Comparison of ENCODE assay signal across 19 cellular contexts in the genomic region with DNA sequence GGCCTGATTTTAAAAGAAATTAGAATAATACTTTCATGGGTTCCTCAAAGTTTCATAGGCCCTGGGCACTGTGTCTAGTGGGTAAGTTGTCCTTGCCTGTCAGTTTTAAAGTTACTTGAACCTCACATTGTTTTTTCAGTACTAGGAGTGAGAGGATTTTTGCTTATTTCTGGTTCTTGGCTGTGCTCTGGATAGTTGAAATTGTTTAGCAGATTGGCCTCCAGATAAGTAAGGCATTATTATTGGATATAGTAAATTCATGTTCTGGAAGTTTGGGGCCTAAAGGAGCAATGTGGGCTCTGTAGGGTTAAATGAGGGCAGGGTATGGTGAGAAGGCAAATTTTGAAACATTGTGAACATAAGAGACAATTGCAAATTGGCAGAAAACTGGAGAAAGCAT.
DNase-seq lines count a peak whose midpoint lies in the region; ATAC-seq, FAIRE-seq and TF ChIP-seq lines count a peak whose summit lies in the region.
"Had no signal": no experiment of that assay in that cellular context is flagged by ENCODE, and none has a peak within 500 bp of the region (broad histone marks: within the 10 kb centered on the region; RNA-seq: fewer than 3 reads in every experiment).

No MANE protein-coding gene starts in this region.

- no peaks in the 10 kb centered on the region for H3K9me3 Mint-ChIP-seq in activated T-helper 17 cell treated with anti-CD3 and anti-CD28 coated beads, Interleukin-2, amount 50 U/mL, for 72 hours
- H3K9me3 Mint-ChIP-seq in mesothelial cell of epicardium (no peaks in the 10 kb centered on the region), progenitor cell of endocrine pancreas (ENCODE audit: low read depth) (no peaks in the 10 kb centered on the region)
- H3K9me3 Mint-ChIP-seq: CD4-positive, alpha-beta memory T cell had no signal

- H3K4me1 Mint-ChIP-seq in activated T-helper 17 cell treated with anti-CD3 and anti-CD28 coated beads, Interleukin-2, amount 50 U/mL, for 72 hours: peaks cover 4% of the 10 kb centered on the region
- peaks cover 55% of the 10 kb centered on the region for H3K4me1 Mint-ChIP-seq in mesothelial cell of epicardium
- peaks cover 19% of the 10 kb centered on the region for H3K4me1 Mint-ChIP-seq in progenitor cell of endocrine pancreas (ENCODE audit: low read depth)
- H3K4me1 Mint-ChIP-seq: CD4-positive, alpha-beta memory T cell had no signal

- H3K9me2 ChIP-seq in PC-3 (replicated peaks; ENCODE audit: low read length): no peaks in the 10 kb centered on the region

- no peak overlapping the region for H3K27ac ChIP-seq in PC-3 (ENCODE audit: low read length)
- H3K27ac ChIP-seq: BLaER1, GM23248 had no signal

- TF ChIP-seq CTCF in mesothelial cell of epicardium (IDR thresholded peaks at IDR 0.05; ENCODE audit: unreplicated experiment): no peak
- TF ChIP-seq CTCF in progenitor cell of endocrine pancreas (IDR thresholded peaks at IDR 0.05; ENCODE audit: unreplicated experiment): no peak
- no peak for TF ChIP-seq CTCF in PC-3 (conservative IDR thresholded peaks at IDR 0.05; ENCODE audit: low read depth, low read length)

- DNase-seq in EL (peak; percentile 11), mesothelial cell of epicardium (ENCODE audit: low spot score in 2 of 2, unreplicated experiment in 2 of 2) (no peak), progenitor cell of endocrine pancreas (ENCODE audit: low spot score, unreplicated experiment) (no peak), HTR-8/SVneo (ENCODE audit: insufficient read length, low spot score) (no peak), PC-3 (no peak)
- DNase-seq: 8988T; CD4-positive, alpha-beta memory T cell; DMS153; DMS79 treated with DMSO at 0.1 percent for 48 hours; GM23248; IMR-90 had no signal

- no peaks in the 10 kb centered on the region for H3K9me3 ChIP-seq in PC-3 (ENCODE audit: low read length)
- H3K9me3 ChIP-seq: BLaER1, HAP-1 had no signal

- no peak overlapping the region for H3K4me3 ChIP-seq in PC-3 (ENCODE audit: low read length)
- H3K4me3 ChIP-seq: BLaER1, GM23248, HAP-1, K562 had no signal

- POLR2A ChIA-PET in PC-3 (lab: Charles Lee; ENCODE audit: unreplicated experiment): no interaction called here

- no peak for FAIRE-seq in HTR-8/SVneo (lab: Jason Lieb, UNC)
- FAIRE-seq: G401.6, GM12891, K562 had no signal

- no peaks in the 10 kb centered on the region for H3K27me3 ChIP-seq in PC-3 (ENCODE audit: low read length)
- H3K27me3 ChIP-seq: BLaER1 had no signal

- CTCF ChIA-PET in PC-3 (lab: Charles Lee): no interaction called here

- no peak for ATAC-seq in activated T-helper 17 cell treated with anti-CD3 and anti-CD28 coated beads, Interleukin-2, amount 50 U/mL, for 72 hours (replicated peaks)
- ATAC-seq in PC-3 (no peak), HG03045 (IDR thresholded peaks at IDR 0.05; ENCODE audit: unreplicated experiment) (no peak)
- ATAC-seq: K562 had no signal

- H3K27me3 Mint-ChIP-seq in activated T-helper 17 cell treated with anti-CD3 and anti-CD28 coated beads, Interleukin-2, amount 50 U/mL, for 72 hours: no peaks in the 10 kb centered on the region
- no peaks in the 10 kb centered on the region for H3K27me3 Mint-ChIP-seq in mesothelial cell of epicardium (ENCODE audit: low read depth)
- peaks cover 3% of the 10 kb centered on the region for H3K27me3 Mint-ChIP-seq in progenitor cell of endocrine pancreas
- H3K27me3 Mint-ChIP-seq: CD4-positive, alpha-beta memory T cell had no signal

- H3K9ac ChIP-seq in PC-3 (ENCODE audit: low read length): no peak overlapping the region
- H3K9ac ChIP-seq: BLaER1, GM23248 had no signal

- no peaks in the 10 kb centered on the region for H4K20me1 ChIP-seq in PC-3 (ENCODE audit: low read length)
- H4K20me1 ChIP-seq: BLaER1 had no signal

- no TSS peak for BruUV-seq in PC-3 (replicated peaks; lab: Mats Ljungman, UMichigan)

- intact Hi-C loops in PC-3 (cut with micrococcal nuclease): no loop called here

- 0 out of 2 replicates have a peak, but pooled peaks cover 2% of the 10 kb centered on the region for H3K36me3 ChIP-seq in PC-3 (ENCODE audit: low read depth, low read length)
- H3K36me3 ChIP-seq: HAP-1 had no signal

- H3K4me1 ChIP-seq in PC-3 (ENCODE audit: insufficient read depth, low read length): peaks cover 20% of the 10 kb centered on the region

- H3K4me3 Mint-ChIP-seq in activated T-helper 17 cell treated with anti-CD3 and anti-CD28 coated beads, Interleukin-2, amount 50 U/mL, for 72 hours: no peak overlapping the region
- H3K4me3 Mint-ChIP-seq in mesothelial cell of epicardium (no peak overlapping the region), progenitor cell of endocrine pancreas (ENCODE audit: low read depth) (no peak overlapping the region)
- H3K4me3 Mint-ChIP-seq: CD14-positive monocyte; CD4-positive, alpha-beta memory T cell had no signal

- no peak overlapping the region for H2AFZ ChIP-seq in PC-3 (ENCODE audit: low read length)
- H2AFZ ChIP-seq: GM23248 had no signal

- peak overlapping the region; percentile 17 for H3K27ac Mint-ChIP-seq in activated T-helper 17 cell treated with anti-CD3 and anti-CD28 coated beads, Interleukin-2, amount 50 U/mL, for 72 hours
- H3K27ac Mint-ChIP-seq in mesothelial cell of epicardium (peak overlapping the region; percentile 78), progenitor cell of endocrine pancreas (peak overlapping the region; percentile 5)
- H3K27ac Mint-ChIP-seq: CD4-positive, alpha-beta memory T cell had no signal

- no peaks in the 10 kb centered on the region for H3K79me2 ChIP-seq in PC-3 (ENCODE audit: low read length)

- peaks cover 24% of the 10 kb centered on the region for H3K36me3 Mint-ChIP-seq in activated T-helper 17 cell treated with anti-CD3 and anti-CD28 coated beads, Interleukin-2, amount 50 U/mL, for 72 hours (ENCODE audit: low read depth)
- no peaks in the 10 kb centered on the region for H3K36me3 Mint-ChIP-seq in mesothelial cell of epicardium
- H3K36me3 Mint-ChIP-seq in progenitor cell of endocrine pancreas (ENCODE audit: insufficient read depth): peaks cover 4% of the 10 kb centered on the region

- no peaks in the 10 kb centered on the region for H3F3A ChIP-seq in PC-3 (ENCODE audit: low read length, unreplicated experiment)

- no peak overlapping the region for H3K4me2 ChIP-seq in PC-3 (ENCODE audit: low read length)
- H3K4me2 ChIP-seq: BLaER1 had no signal

Comparison
In these comparisons a context has a peak if more than half of its experiments do, and no peak if none do; other contexts are left out.
1. H3K27ac Mint-ChIP-seq: peak in every context shown above with its lines; median percentile 78 in mesothelial cell of epicardium; 17 in activated T-helper 17 cell treated with anti-CD3 and anti-CD28 coated beads, Interleukin-2, amount 50 U/mL, for 72 hours; 5 in progenitor cell of endocrine pancreas.